Comparison of ENCODE assay signal across 20 cellular contexts in the genomic region with DNA sequence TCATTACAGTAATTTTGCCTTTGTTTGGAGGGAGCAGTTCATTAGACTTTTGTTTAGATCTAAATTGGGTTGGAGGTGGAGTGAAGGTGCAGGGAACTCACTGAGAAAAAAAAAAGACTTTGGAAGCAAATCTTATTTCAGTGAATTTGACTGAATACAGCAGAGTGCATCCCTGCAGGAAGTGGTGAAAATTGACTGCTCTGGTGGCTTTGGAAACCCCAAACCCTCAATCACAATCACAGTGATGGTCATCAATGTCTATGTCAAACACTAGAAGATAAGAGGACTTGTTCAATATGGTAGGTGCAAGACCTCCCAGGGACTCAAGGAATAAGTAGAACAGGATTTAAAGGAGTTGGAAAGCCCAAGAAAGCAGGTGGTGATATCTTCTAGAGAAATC.
DNase-seq lines count a peak whose midpoint lies in the region; ATAC-seq, FAIRE-seq and TF ChIP-seq lines count a peak whose summit lies in the region.
"Had no signal": no experiment of that assay in that cellular context is flagged by ENCODE, and none has a peak within 500 bp of the region (broad histone marks: within the 10 kb centered on the region; RNA-seq: fewer than 3 reads in every experiment).

No MANE protein-coding gene starts in this region.

- TF ChIP-seq POLR2A in GM12891 (IDR thresholded peaks at IDR 0.05; ENCODE audit: low read depth, low read length), result no peak
- TF ChIP-seq POLR2A in GM12878 (IDR thresholded peaks at IDR 0.05; ENCODE audit: low read depth, low read length), result no peak

- SMC1A ChIA-PET in GM12878 (lab: Charles Lee; ENCODE audit: uncharacterized antibody, unreplicated experiment), result interaction anchor here (1.2 to 3.0 kb wide), 5 partner anchors 26 to 126 kb away, joined by 4 to 11 read pairs (median 6); partner anchors contain the start of gene RASA1

- TF ChIP-seq RAD21 in GM12878 (IDR thresholded peaks at IDR 0.05; ENCODE audit: insufficient read depth, low read depth, low read length), result no peak

- no peak overlapping the region for H3K9ac ChIP-seq in GM12878 (ENCODE audit: control insufficient read depth, insufficient read depth, low read length)
- H3K9ac ChIP-seq: BLaER1 had no signal

- peaks cover 40% of the 10 kb centered on the region for H3K4me1 Mint-ChIP-seq in stimulated activated naive CD8-positive, alpha-beta T cell treated with anti-CD3 and anti-CD28 coated beads, Interleukin-15, Interleukin-2, amounts not matched to agents 100 ng/mL and 50 ng/mL, for 24 hours (ENCODE audit: low read depth)

- peak; percentile 69 for FAIRE-seq in GM12891 (lab: Jason Lieb, UNC)
- FAIRE-seq in GM12878 (lab: Jason Lieb, UNC), result no peak
- FAIRE-seq: G401.6, GM12892, GM19239, H54 had no signal

- H4K20me1 ChIP-seq in GM12878 (ENCODE audit: control insufficient read depth, insufficient read depth) (no peaks in the 10 kb centered on the region), osteoblast (ENCODE audit: insufficient read depth, low read length) (no peaks in the 10 kb centered on the region)
- H4K20me1 ChIP-seq: BLaER1 had no signal

- no peak for ATAC-seq in stimulated activated naive CD8-positive, alpha-beta T cell treated with anti-CD3 and anti-CD28 coated beads, Interleukin-15, Interleukin-2, amounts not matched to agents 100 U/mL and 50 U/mL, for 24 hours
- ATAC-seq in GM12878, result 0 out of 3 replicates have a peak, but pooled peaks have one; percentile 16
- no peak for ATAC-seq in GM21447 (IDR thresholded peaks at IDR 0.05; ENCODE audit: unreplicated experiment)
- ATAC-seq: CD8-positive, alpha-beta T cell had no signal

- H3K27ac Mint-ChIP-seq in stimulated activated naive CD8-positive, alpha-beta T cell treated with anti-CD3 and anti-CD28 coated beads, Interleukin-15, Interleukin-2, amounts not matched to agents 100 ng/mL and 50 ng/mL, for 24 hours, result peak overlapping the region; percentile 14
- H3K27ac Mint-ChIP-seq: CD8-positive, alpha-beta T cell; HFFc6 had no signal

- no peak overlapping the region for H3K27ac ChIP-seq in GM12878 (ENCODE audit: control insufficient read depth, insufficient read depth)
- no peak overlapping the region for H3K27ac ChIP-seq in osteoblast (ENCODE audit: low read depth, low read length)
- H3K27ac ChIP-seq: BLaER1, C4-2B had no signal

- no peaks in the 10 kb centered on the region for H3K79me2 ChIP-seq in GM12878 (ENCODE audit: control insufficient read depth, insufficient read depth, low read length)
- no peaks in the 10 kb centered on the region for H3K79me2 ChIP-seq in osteoblast (ENCODE audit: insufficient read depth, low read length)

- TF ChIP-seq CTCF in GM12878 (IDR thresholded peaks at IDR 0.05 in 2 of 3, conservative IDR thresholded peaks at IDR 0.05 in 1 of 3; ENCODE audit: control insufficient read depth in 2 of 3, extremely low read depth in 1 of 3, insufficient read depth in 1 of 3, low read depth in 3 of 3, low read length in 3 of 3) (no peak), osteoblast (IDR thresholded peaks at IDR 0.05; ENCODE audit: extremely low read depth, low read depth, low read length) (no peak)

- TF ChIP-seq EP300 in GM12878 (IDR thresholded peaks at IDR 0.05; ENCODE audit: borderline replicate concordance in 1 of 2, control insufficient read depth in 1 of 2, low read depth in 2 of 2, low read length in 2 of 2), result no peak

- H3K4me3 ChIP-seq in GM12878 (no peak overlapping the region), osteoblast (ENCODE audit: insufficient read depth, low read length) (no peak overlapping the region)
- H3K4me3 ChIP-seq: BLaER1, HAP-1 had no signal

- peaks cover 35% of the 10 kb centered on the region for H3K4me1 ChIP-seq in GM12878 (ENCODE audit: control insufficient read depth, insufficient read depth, low read length)
- H3K4me1 ChIP-seq in osteoblast (ENCODE audit: insufficient read depth, low read length), result peaks cover 26% of the 10 kb centered on the region
- H3K4me1 ChIP-seq: BLaER1, Caco-2, HAP-1 had no signal

- no peak overlapping the region for H3K4me3 Mint-ChIP-seq in stimulated activated naive CD8-positive, alpha-beta T cell treated with anti-CD3 and anti-CD28 coated beads, Interleukin-15, Interleukin-2, amounts not matched to agents 100 ng/mL and 50 ng/mL, for 24 hours
- H3K4me3 Mint-ChIP-seq: CD4-positive, CD25-positive, alpha-beta regulatory T cell; CD8-positive, alpha-beta T cell; HFFc6 had no signal

- H2AFZ ChIP-seq in GM12878 (ENCODE audit: control insufficient read depth, low read depth, low read length) (no peak overlapping the region), osteoblast (ENCODE audit: low read length) (no peak overlapping the region)

- POLR2A ChIA-PET in GM12878 (lab: Charles Lee), result no interaction called here

- H3K36me3 ChIP-seq in GM12878 (ENCODE audit: control insufficient read depth in 2 of 2, insufficient read depth in 2 of 2, low read length in 1 of 2) (no peaks in the 10 kb centered on the region), osteoblast (ENCODE audit: insufficient read depth, low read length) (no peaks in the 10 kb centered on the region)
- H3K36me3 ChIP-seq: BLaER1, HAP-1 had no signal

- H3K4me2 ChIP-seq in GM12878 (ENCODE audit: control insufficient read depth, insufficient read depth) (no peak overlapping the region), osteoblast (ENCODE audit: insufficient read depth, low read length) (no peak overlapping the region)
- H3K4me2 ChIP-seq: BLaER1 had no signal

- DNase-seq in stimulated activated naive CD8-positive, alpha-beta T cell treated with anti-CD3 and anti-CD28 coated beads, Interleukin-15, Interleukin-2, amounts not matched to agents 100 U/mL and 50 U/mL, for 24 hours, result no peak
- DNase-seq in GM12891 (ENCODE audit: insufficient read length, low spot score) (no peak), GM12878 (ENCODE audit: low read depth, low spot score) (no peak), osteoblast (ENCODE audit: insufficient read length, low spot score, missing footprints) (no peak)
- DNase-seq: Caco-2; CD4-positive, CD25-positive, alpha-beta regulatory T cell; CD8-positive, alpha-beta T cell; DMS153; DND-41; GOT3; HFFc6 had no signal

- H3K36me3 Mint-ChIP-seq in stimulated activated naive CD8-positive, alpha-beta T cell treated with anti-CD3 and anti-CD28 coated beads, Interleukin-15, Interleukin-2, amounts not matched to agents 100 ng/mL and 50 ng/mL, for 24 hours (ENCODE audit: low read depth), result no peaks in the 10 kb centered on the region
- H3K36me3 Mint-ChIP-seq: CD4-positive, CD25-positive, alpha-beta regulatory T cell; CD8-positive, alpha-beta T cell had no signal

- BruUV-seq in GM12878 (replicated peaks; lab: Mats Ljungman, UMichigan), result no TSS peak

- H3K9me3 ChIP-seq in GM12878 (replicated peaks; ENCODE audit: control insufficient read depth, insufficient read depth, low read length) (no peaks in the 10 kb centered on the region), osteoblast (ENCODE audit: low read depth, low read length) (no peaks in the 10 kb centered on the region)
- H3K9me3 ChIP-seq: BLaER1, Caco-2, HAP-1 had no signal

- H3K27me3 Mint-ChIP-seq in stimulated activated naive CD8-positive, alpha-beta T cell treated with anti-CD3 and anti-CD28 coated beads, Interleukin-15, Interleukin-2, amounts not matched to agents 100 ng/mL and 50 ng/mL, for 24 hours, result no peaks in the 10 kb centered on the region

- H3K27me3 ChIP-seq in GM12878 (replicated peaks in 1 of 2; ENCODE audit: control insufficient read depth in 2 of 2, insufficient read depth in 2 of 2, low read length in 1 of 2), result no peaks in the 10 kb centered on the region
- H3K27me3 ChIP-seq in osteoblast (ENCODE audit: insufficient read depth, low read length), result no peaks in the 10 kb centered on the region
- H3K27me3 ChIP-seq: BLaER1 had no signal

- CTCF ChIA-PET in GM12878 (lab: Yijun Ruan, JAX), result interaction anchor here (0.8 to 1.5 kb wide), 3 partner anchors 9 to 68 kb away, joined by 3 to 4 read pairs (median 3); no protein-coding TSS in a partner anchor

- in situ Hi-C loops in GM12878 (cut with MboI), result no loop called here

- RAD21 ChIA-PET in GM12878 (lab: Charles Lee; ENCODE audit: unreplicated experiment), result interaction anchor here (1.6 to 2.1 kb wide), 2 partner anchors 70 to 116 kb away, joined by 5 to 9 read pairs; no protein-coding TSS in a partner anchor

- H3K9me3 Mint-ChIP-seq in stimulated activated naive CD8-positive, alpha-beta T cell treated with anti-CD3 and anti-CD28 coated beads, Interleukin-15, Interleukin-2, amounts not matched to agents 100 ng/mL and 50 ng/mL, for 24 hours, result no peaks in the 10 kb centered on the region
- H3K9me3 Mint-ChIP-seq: CD4-positive, CD25-positive, alpha-beta regulatory T cell; CD8-positive, alpha-beta T cell; HFFc6 had no signal

- intact Hi-C loops in GM12878 (cut with micrococcal nuclease; ENCODE audit: unreplicated experiment), result loop anchor here (5.0 to 10.0 kb wide), 2 partner anchors 76 to 117 kb away; partner anchors contain the start of gene RASA1

TF ChIP-seq in GM12891, 5 proteins besides CTCF, POLR2A, EP300 and RAD21:
- TF ChIP-seq TAF1 (IDR thresholded peaks at IDR 0.05; ENCODE audit: low read depth, low read length), result no peak
- no peak for TF ChIP-seq SPI1 (IDR thresholded peaks at IDR 0.05; ENCODE audit: low read depth, low read length)
- no peak for TF ChIP-seq POLR2AphosphoS5 (IDR thresholded peaks at IDR 0.05; ENCODE audit: low read depth, low read length)
- no peak for TF ChIP-seq PAX5 (IDR thresholded peaks at IDR 0.05; ENCODE audit: insufficient read depth, low read length, severe bottlenecking)
- no peak for TF ChIP-seq POU2F2 (IDR thresholded peaks at IDR 0.05; ENCODE audit: low read depth, low read length)

TF ChIP-seq in GM12878, 131 proteins besides CTCF, POLR2A, EP300 and RAD21:
- peak; percentile 53 for TF ChIP-seq RUNX3 (IDR thresholded peaks at IDR 0.05; ENCODE audit: low read length)
- no peak for TF ChIP-seq BCL11A (IDR thresholded peaks at IDR 0.05; ENCODE audit: low read depth, low read length)
